Comparison of ENCODE assay signal across 17 cellular contexts in the genomic region with DNA sequence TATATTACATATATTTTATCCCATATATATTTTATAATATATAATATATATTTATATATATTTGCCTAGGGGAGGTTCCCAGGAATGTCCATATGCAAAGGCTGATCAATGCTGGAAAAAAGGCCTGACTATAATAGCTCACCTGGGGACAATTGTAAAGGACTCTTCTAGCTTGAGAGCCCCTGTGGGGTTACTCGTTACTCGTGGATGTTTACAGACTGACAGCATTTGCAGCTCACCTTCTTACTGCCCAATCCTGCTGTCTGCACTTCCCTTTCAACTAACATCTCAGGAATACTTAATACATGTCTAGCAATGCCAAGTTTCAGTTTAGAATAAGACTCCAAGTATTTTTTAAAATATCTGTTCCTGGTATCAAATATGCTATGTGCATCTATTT.
DNase-seq lines count a peak whose midpoint lies in the region; ATAC-seq and TF ChIP-seq lines count a peak whose summit lies in the region.
"Had no signal": no experiment of that assay in that cellular context is flagged by ENCODE, and none has a peak within 500 bp of the region (broad histone marks: within the 10 kb centered on the region; RNA-seq: fewer than 3 reads in every experiment).

No MANE protein-coding gene starts in this region.

- CTCF ChIA-PET in WTC11 (lab: Charles Lee), result no interaction called here

- peaks cover 4% of the 10 kb centered on the region; the same call in 1 of the 2 replicates for H3K4me1 Mint-ChIP-seq in WTC11
- H3K4me1 Mint-ChIP-seq in natural killer cell treated with Interleukin-12 subunit alpha and Interleukin-12 subunit beta and Interleukin-15 and Interleukin-18, amount 100 ng/mL, for 72 hours (ENCODE audit: low read depth in 2 of 2), result no peaks in the 10 kb centered on the region
- H3K4me1 Mint-ChIP-seq: B cell, CD14-positive monocyte had no signal

- ATAC-seq in WTC11 (peak; percentile 69), omental fat pad (ENCODE audit: low FRiP score) (no peak)
- ATAC-seq in natural killer cell treated with Interleukin-12 subunit alpha and Interleukin-12 subunit beta and Interleukin-15 and Interleukin-18, amount 100 ng/mL, for 72 hours, result no peak
- ATAC-seq: A549, Right ventricle myocardium inferior had no signal

- no peak overlapping the region for H3K4me3 Mint-ChIP-seq in WTC11
- H3K4me3 Mint-ChIP-seq in natural killer cell treated with Interleukin-12 subunit alpha and Interleukin-12 subunit beta and Interleukin-15 and Interleukin-18, amount 100 ng/mL, for 72 hours, result no peak overlapping the region
- H3K4me3 Mint-ChIP-seq: B cell, CD14-positive monocyte had no signal

- POLR2A ChIA-PET in WTC11 (lab: Charles Lee), result no interaction called here

- H3K9me3 Mint-ChIP-seq in WTC11, result peaks cover 69% of the 10 kb centered on the region
- peaks cover 4% of the 10 kb centered on the region for H3K9me3 Mint-ChIP-seq in natural killer cell treated with Interleukin-12 subunit alpha and Interleukin-12 subunit beta and Interleukin-15 and Interleukin-18, amount 100 ng/mL, for 72 hours

- H3K27me3 Mint-ChIP-seq in WTC11 (ENCODE audit: low read depth), result peaks cover 2% of the 10 kb centered on the region; the same call in 1 of the 2 replicates
- no peaks in the 10 kb centered on the region for H3K27me3 Mint-ChIP-seq in natural killer cell treated with Interleukin-12 subunit alpha and Interleukin-12 subunit beta and Interleukin-15 and Interleukin-18, amount 100 ng/mL, for 72 hours
- H3K27me3 Mint-ChIP-seq: B cell had no signal

- peaks cover 54% of the 10 kb centered on the region for H3K36me3 Mint-ChIP-seq in WTC11
- H3K36me3 Mint-ChIP-seq in natural killer cell treated with Interleukin-12 subunit alpha and Interleukin-12 subunit beta and Interleukin-15 and Interleukin-18, amount 100 ng/mL, for 72 hours, result peaks cover 8% of the 10 kb centered on the region
- H3K36me3 Mint-ChIP-seq: CD14-positive monocyte had no signal

- DNase-seq in NCI-H748 (lab: John Stamatoyannopoulos, UW; ENCODE audit: unreplicated experiment), result peak; percentile 16
- DNase-seq in NCI-H748 treated with DMSO at 0.1 percent for 48 hours (lab: John Stamatoyannopoulos, UW), result no peak
- no peak for DNase-seq in WTC11 (ENCODE audit: low spot score)
- peak; percentile 61 for DNase-seq in iPS-NIHi11 (ENCODE audit: low spot score)
- no peak for DNase-seq in omental fat pad (ENCODE audit: low spot score)
- DNase-seq in kidney glomerular epithelial cell (lab: John Stamatoyannopoulos, UW), result no peak
- DNase-seq in natural killer cell treated with Interleukin-12 subunit alpha and Interleukin-12 subunit beta and Interleukin-15 and Interleukin-18, amount 100 ng/mL, for 72 hours (ENCODE audit: low spot score), result no peak
- DNase-seq: EL, KG1, NCI-H1105, NCI-H1694, NCI-H2081 treated with DMSO at 0.1 percent for 48 hours, T-helper 1 cell had no signal

- no peak for TF ChIP-seq CTCF in WTC11 (IDR thresholded peaks at IDR 0.05)
- TF ChIP-seq CTCF in omental fat pad (IDR thresholded peaks at IDR 0.05), result no peak

- H3K27ac Mint-ChIP-seq in WTC11, result no peak overlapping the region
- no peak overlapping the region for H3K27ac Mint-ChIP-seq in natural killer cell treated with Interleukin-12 subunit alpha and Interleukin-12 subunit beta and Interleukin-15 and Interleukin-18, amount 100 ng/mL, for 72 hours
- H3K27ac Mint-ChIP-seq: B cell, CD14-positive monocyte had no signal

TF ChIP-seq in WTC11, 78 proteins besides CTCF, POLR2A, EP300 and RAD21:
- TF ChIP-seq, protein P1, sequence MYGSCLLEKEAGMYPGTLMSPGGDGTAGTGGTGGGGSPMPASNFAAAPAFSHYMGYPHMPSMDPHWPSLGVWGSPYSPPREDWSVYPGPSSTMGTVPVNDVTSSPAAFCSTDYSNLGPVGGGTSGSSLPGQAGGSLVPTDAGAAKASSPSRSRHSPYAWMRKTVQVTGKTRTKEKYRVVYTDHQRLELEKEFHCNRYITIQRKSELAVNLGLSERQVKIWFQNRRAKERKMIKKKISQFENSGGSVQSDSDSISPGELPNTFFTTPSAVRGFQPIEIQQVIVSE (CRISPR knock-in tag; IDR thresholded peaks at IDR 0.05; ENCODE audit: borderline replicate concordance), result no peak
- TF ChIP-seq ZNF425 (CRISPR knock-in tag; conservative IDR thresholded peaks at IDR 0.05) (no peak), JAZF1 (CRISPR knock-in tag; IDR thresholded peaks at IDR 0.05) (no peak), PRRX2 (CRISPR knock-in tag; IDR thresholded peaks at IDR 0.05) (no peak), HMGA2 (CRISPR knock-in tag; IDR thresholded peaks at IDR 0.05) (peak; percentile 75; the same call in 1 of the 2 replicates), ZSCAN18 (CRISPR knock-in tag; IDR thresholded peaks at IDR 0.05) (no peak), GTF2I (CRISPR knock-in tag; conservative IDR thresholded peaks at IDR 0.05) (no peak), TCF7 (CRISPR knock-in tag; IDR thresholded peaks at IDR 0.05; ENCODE audit: low read depth) (no peak)

Comparison
In these comparisons a context has a peak if more than half of its experiments do, and no peak if none do; other contexts are left out.
1. DNase-seq: peak in NCI-H748 (single experiment) and iPS-NIHi11 (single experiment); none in NCI-H748 treated with DMSO at 0.1 percent for 48 hours (single experiment), WTC11 (single experiment), omental fat pad (single experiment), kidney glomerular epithelial cell (single experiment) and natural killer cell treated with Interleukin-12 subunit alpha and Interleukin-12 subunit beta and Interleukin-15 and Interleukin-18, amount 100 ng/mL, for 72 hours (single experiment).